Comparison of ENCODE assay signal across 15 cellular contexts in genomic region chr10:22453948-22454347, GRCh38.
DNase-seq lines count a peak whose midpoint lies in the region; ATAC-seq and TF ChIP-seq lines count a peak whose summit lies in the region.
"Had no signal": no experiment of that assay in that cellular context is flagged by ENCODE, and none has a peak within 500 bp of the region (broad histone marks: within the 10 kb centered on the region; RNA-seq: fewer than 3 reads in every experiment).

No MANE protein-coding gene starts in this region.

- peak overlapping the region; percentile 23 for H3K27ac Mint-ChIP-seq in progenitor cell of endocrine pancreas
- H3K27ac Mint-ChIP-seq in stimulated activated naive B cell treated with anti-CD40 and anti-IgM and Interleukin-4, amounts not matched to agents 10 μg/mL and 1 μg/mL and 100 μg/mL, for 72 hours: no peak overlapping the region
- H3K27ac Mint-ChIP-seq: activated naive CD4-positive, alpha-beta T cell treated with anti-CD3 and anti-CD28 coated beads, Interleukin-2, amount 50 U/mL, for 24 hours; CD4-positive, alpha-beta memory T cell had no signal

- H3K4me1 Mint-ChIP-seq in progenitor cell of endocrine pancreas (ENCODE audit: low read depth): no peaks in the 10 kb centered on the region
- H3K4me1 Mint-ChIP-seq in stimulated activated naive B cell treated with anti-CD40 and anti-IgM and Interleukin-4, amounts not matched to agents 10 μg/mL and 1 μg/mL and 100 μg/mL, for 72 hours: peaks cover 15 to 26% of the 10 kb centered on the region in 2 donors

- peak; percentile 26 for DNase-seq in NCI-H2171 treated with DMSO at 0.1 percent for 48 hours (lab: John Stamatoyannopoulos, UW)
- DNase-seq in NCI-H2171 (lab: John Stamatoyannopoulos, UW): no peak
- DNase-seq in NCI-H2227 (lab: John Stamatoyannopoulos, UW; ENCODE audit: unreplicated experiment): peak; percentile 25
- DNase-seq in progenitor cell of endocrine pancreas (ENCODE audit: low spot score, unreplicated experiment): no peak
- no peak for DNase-seq in stimulated activated naive B cell treated with anti-CD40 and anti-IgM and Interleukin-4, amounts not matched to agents 10 μg/mL and 1 μg/mL and 100 μg/mL, for 72 hours
- DNase-seq in GF-D8 (lab: John Stamatoyannopoulos, UW): no peak
- DNase-seq: CD4-positive, alpha-beta memory T cell; effector CD4-positive, alpha-beta T cell; kidney; posterior cingulate gyrus; Right ventricle myocardium superior; stimulated activated naive CD8-positive, alpha-beta T cell treated with anti-CD3 and anti-CD28 coated beads, Interleukin-15, Interleukin-2, amounts not matched to agents 100 U/mL and 50 U/mL, for 24 hours had no signal

- peaks cover 12% of the 10 kb centered on the region for H3K9me3 Mint-ChIP-seq in progenitor cell of endocrine pancreas (ENCODE audit: low read depth)
- H3K9me3 Mint-ChIP-seq in stimulated activated naive B cell treated with anti-CD40 and anti-IgM and Interleukin-4, amounts not matched to agents 10 μg/mL and 1 μg/mL and 100 μg/mL, for 72 hours: peaks cover 0 to 2% of the 10 kb centered on the region in 2 donors
- H3K9me3 Mint-ChIP-seq: activated naive CD4-positive, alpha-beta T cell treated with anti-CD3 and anti-CD28 coated beads, Interleukin-2, amount 50 U/mL, for 24 hours had no signal

- no peaks in the 10 kb centered on the region for H3K27me3 Mint-ChIP-seq in progenitor cell of endocrine pancreas
- no peaks in the 10 kb centered on the region for H3K27me3 Mint-ChIP-seq in stimulated activated naive B cell treated with anti-CD40 and anti-IgM and Interleukin-4, amounts not matched to agents 10 μg/mL and 1 μg/mL and 100 μg/mL, for 72 hours
- H3K27me3 Mint-ChIP-seq: activated naive CD4-positive, alpha-beta T cell treated with anti-CD3 and anti-CD28 coated beads, Interleukin-2, amount 50 U/mL, for 24 hours had no signal

- TF ChIP-seq CTCF in progenitor cell of endocrine pancreas (IDR thresholded peaks at IDR 0.05; ENCODE audit: unreplicated experiment): no peak

- ATAC-seq in SK-N-SH treated with all-trans-retinoic acid at 6 μM for 48 hours (peak; percentile 82), GM21723 (IDR thresholded peaks at IDR 0.05; ENCODE audit: unreplicated experiment) (no peak)
- no peak for ATAC-seq in stimulated activated naive B cell treated with anti-CD40 and anti-IgM and Interleukin-4, amounts not matched to agents 10 μg/mL and 1 μg/mL and 100 μg/mL, for 72 hours (replicated peaks)
- ATAC-seq: stimulated activated naive CD8-positive, alpha-beta T cell treated with anti-CD3 and anti-CD28 coated beads, Interleukin-15, Interleukin-2, amounts not matched to agents 100 U/mL and 50 U/mL, for 24 hours had no signal

- H3K4me3 Mint-ChIP-seq in progenitor cell of endocrine pancreas (ENCODE audit: low read depth): no peak overlapping the region
- no peak overlapping the region for H3K4me3 Mint-ChIP-seq in stimulated activated naive B cell treated with anti-CD40 and anti-IgM and Interleukin-4, amounts not matched to agents 10 μg/mL and 1 μg/mL and 100 μg/mL, for 72 hours
- H3K4me3 Mint-ChIP-seq: activated naive CD4-positive, alpha-beta T cell treated with anti-CD3 and anti-CD28 coated beads, Interleukin-2, amount 50 U/mL, for 24 hours; CD4-positive, alpha-beta memory T cell had no signal

- peaks cover 2% of the 10 kb centered on the region for H3K36me3 Mint-ChIP-seq in progenitor cell of endocrine pancreas (ENCODE audit: insufficient read depth)
- H3K36me3 Mint-ChIP-seq in stimulated activated naive B cell treated with anti-CD40 and anti-IgM and Interleukin-4, amounts not matched to agents 10 μg/mL and 1 μg/mL and 100 μg/mL, for 72 hours: no peaks in the 10 kb centered on the region
- H3K36me3 Mint-ChIP-seq: activated naive CD4-positive, alpha-beta T cell treated with anti-CD3 and anti-CD28 coated beads, Interleukin-2, amount 50 U/mL, for 24 hours had no signal

TF ChIP-seq in SK-N-SH treated with all-trans-retinoic acid at 6 μM for 48 hours, 23 proteins besides CTCF, POLR2A, EP300 and RAD21:
- no peak for TF ChIP-seq TCF4 (CRISPR knock-in tag; IDR thresholded peaks at IDR 0.05; ENCODE audit: borderline replicate concordance)
- no peak for TF ChIP-seq OSR1 (CRISPR knock-in tag; IDR thresholded peaks at IDR 0.05)
- no peak for TF ChIP-seq PATZ1 (CRISPR knock-in tag; IDR thresholded peaks at IDR 0.05; ENCODE audit: borderline replicate concordance)
- no peak for TF ChIP-seq ESRRG (CRISPR knock-in tag; IDR thresholded peaks at IDR 0.05)
- no peak for TF ChIP-seq RARB (CRISPR knock-in tag; IDR thresholded peaks at IDR 0.05)
- no peak for TF ChIP-seq CSRNP3 (CRISPR knock-in tag; IDR thresholded peaks at IDR 0.05)
- TF ChIP-seq TSHZ2 (CRISPR knock-in tag; IDR thresholded peaks at IDR 0.05): no peak
- TF ChIP-seq ISL1 (CRISPR knock-in tag; IDR thresholded peaks at IDR 0.05): peak; percentile 21; the same call in 1 of the 2 replicates
- TF ChIP-seq SNAI2 (CRISPR knock-in tag; IDR thresholded peaks at IDR 0.05): no peak

Comparison
In these comparisons a context has a peak if more than half of its experiments do, and no peak if none do; other contexts are left out.
1. DNase-seq: peak in NCI-H2171 treated with DMSO at 0.1 percent for 48 hours (single experiment) and NCI-H2227 (single experiment); none in NCI-H2171 (single experiment), progenitor cell of endocrine pancreas (single experiment), stimulated activated naive B cell treated with anti-CD40 and anti-IgM and Interleukin-4, amounts not matched to agents 10 μg/mL and 1 μg/mL and 100 μg/mL, for 72 hours (single experiment) and GF-D8 (single experiment).